Comparison of ENCODE assay signal across 20 cellular contexts in the genomic region with DNA sequence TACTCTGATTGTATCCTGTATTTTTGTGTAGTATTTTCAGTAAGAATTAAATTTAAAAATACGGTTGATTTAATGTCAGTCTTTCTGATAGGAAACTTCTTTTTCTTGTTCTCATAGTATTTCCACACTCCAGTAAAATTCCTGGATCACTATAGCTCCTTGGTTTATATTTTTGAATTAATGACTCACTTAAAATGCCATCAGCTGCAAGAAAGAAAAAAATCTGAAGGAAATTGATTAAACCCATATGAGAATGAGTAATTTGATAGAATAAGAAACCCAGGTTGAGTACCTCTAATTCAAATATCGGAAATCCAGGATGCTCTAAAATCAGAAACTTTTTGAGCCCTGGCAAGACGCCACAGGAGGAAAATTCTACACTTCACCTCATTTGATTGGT.
A peak's percentile ranks its signal among the peaks of the same experiment; 100 is the strongest.
DNase-seq lines count a peak whose midpoint lies in the region; ATAC-seq, FAIRE-seq and TF ChIP-seq lines count a peak whose summit lies in the region.
"Had no signal": no experiment of that assay in that cellular context is flagged by ENCODE, and none has a peak within 500 bp of the region (broad histone marks: within the 10 kb centered on the region; RNA-seq: fewer than 3 reads in every experiment).

No MANE protein-coding gene starts in this region.

- H3K36me3 ChIP-seq in astrocyte (ENCODE audit: insufficient read depth, low read length), result no peaks in the 10 kb centered on the region
- H3K36me3 ChIP-seq in suprapubic skin, result no peaks in the 10 kb centered on the region

- H3K4me3 Mint-ChIP-seq in astrocyte (ENCODE audit: unreplicated experiment), result no peak overlapping the region
- H3K4me3 Mint-ChIP-seq in immature natural killer cell, result no peak overlapping the region
- H3K4me3 Mint-ChIP-seq: CD8-positive, alpha-beta memory T cell; H9 had no signal

- no peaks in the 10 kb centered on the region for H4K20me1 ChIP-seq in astrocyte (ENCODE audit: insufficient read depth, low read length)

- H3K4me3 ChIP-seq in astrocyte (ENCODE audit: insufficient read depth, low read depth, low read length) (no peak overlapping the region), foreskin fibroblast (ENCODE audit: low read depth in 1 of 2, low read length in 2 of 2) (no peak overlapping the region), suprapubic skin (no peak overlapping the region)
- H3K4me3 ChIP-seq: K562 had no signal

- H3K9me3 Mint-ChIP-seq in astrocyte (ENCODE audit: unreplicated experiment), result no peaks in the 10 kb centered on the region
- peaks cover 0 to 7% (median 3%) of the 10 kb centered on the region in 6 donors for H3K9me3 Mint-ChIP-seq in immature natural killer cell
- H3K9me3 Mint-ChIP-seq: H9 had no signal

- no peak for TF ChIP-seq POLR2A in suprapubic skin (IDR thresholded peaks at IDR 0.05)

- H3K27ac Mint-ChIP-seq in astrocyte (ENCODE audit: unreplicated experiment), result no peak overlapping the region
- no peak overlapping the region for H3K27ac Mint-ChIP-seq in immature natural killer cell
- H3K27ac Mint-ChIP-seq: CD8-positive, alpha-beta memory T cell; H9 had no signal

- H3K4me1 ChIP-seq in astrocyte (ENCODE audit: insufficient read depth, low read length), result peaks cover 2% of the 10 kb centered on the region
- no peaks in the 10 kb centered on the region for H3K4me1 ChIP-seq in suprapubic skin

- no peak for TF ChIP-seq EP300 in suprapubic skin (IDR thresholded peaks at IDR 0.05)

- H3K27me3 ChIP-seq in astrocyte (ENCODE audit: insufficient read depth, low read length) (no peaks in the 10 kb centered on the region), suprapubic skin (no peaks in the 10 kb centered on the region)

- no peak for ATAC-seq in HG02870 (IDR thresholded peaks at IDR 0.05; ENCODE audit: unreplicated experiment)
- ATAC-seq: K562, Right ventricle myocardium inferior had no signal

- peak; percentile 19 for DNase-seq in AG08395 (ENCODE audit: low spot score)
- peak; percentile 13 for DNase-seq in GM03348 (ENCODE audit: low spot score)
- peak; percentile 25 for DNase-seq in astrocyte (ENCODE audit: low read depth)
- DNase-seq in foreskin fibroblast, result peak; percentile 38 to 74
- DNase-seq in immature natural killer cell, result no peak
- no peak for DNase-seq in suprapubic skin (ENCODE audit: low spot score in 2 of 2)
- no peak for DNase-seq in NCI-H1092 treated with DMSO at 0.1 percent for 48 hours (lab: John Stamatoyannopoulos, UW)
- DNase-seq: 8988T; C1 segment of cervical spinal cord; CD8-positive, alpha-beta memory T cell; DMS53; H9; NCI-H1694 treated with DMSO at 0.1 percent for 48 hours; NCI-H510A; NCI-H748 treated with DMSO at 0.1 percent for 48 hours; NK-92 treated with Interleukin-12 subunit alpha and Interleukin-12 subunit beta, amount 100 ng/mL, for 24 hours had no signal

- H3K36me3 Mint-ChIP-seq in astrocyte (ENCODE audit: low read depth, unreplicated experiment) (no peaks in the 10 kb centered on the region), immature natural killer cell (no peaks in the 10 kb centered on the region)
- H3K36me3 Mint-ChIP-seq: CD8-positive, alpha-beta memory T cell had no signal

- no peak overlapping the region for H3K9ac ChIP-seq in astrocyte (ENCODE audit: low read length)

- H3K9me3 ChIP-seq in astrocyte (ENCODE audit: insufficient read depth, low read depth, low read length) (no peaks in the 10 kb centered on the region), suprapubic skin (no peaks in the 10 kb centered on the region)

- H3K4me1 Mint-ChIP-seq in astrocyte (ENCODE audit: low read depth, unreplicated experiment) (peaks cover 2% of the 10 kb centered on the region), immature natural killer cell (no peaks in the 10 kb centered on the region)
- H3K4me1 Mint-ChIP-seq: CD8-positive, alpha-beta memory T cell had no signal

- WGBS in suprapubic skin, result 52% methylated on average over 3 of the region's 3 CpGs

- H3K27me3 Mint-ChIP-seq in astrocyte (ENCODE audit: low read depth, unreplicated experiment) (no peaks in the 10 kb centered on the region), immature natural killer cell (ENCODE audit: low read depth in 3 of 3) (no peaks in the 10 kb centered on the region)
- H3K27me3 Mint-ChIP-seq: CD8-positive, alpha-beta memory T cell had no signal

- no peaks in the 10 kb centered on the region for H3K79me2 ChIP-seq in astrocyte (ENCODE audit: insufficient read depth, low read length)

- no peak for FAIRE-seq in astrocyte (lab: Jason Lieb, UNC)
- FAIRE-seq: K562, RCC 7860 had no signal

- no peak overlapping the region for H3K27ac ChIP-seq in astrocyte (ENCODE audit: low read depth, low read length)
- H3K27ac ChIP-seq in suprapubic skin, result no peak overlapping the region

- H3K4me2 ChIP-seq in astrocyte (ENCODE audit: low read length), result no peak overlapping the region

- TF ChIP-seq CTCF in astrocyte (IDR thresholded peaks at IDR 0.05; ENCODE audit: insufficient read depth, low read depth, low read length) (no peak), foreskin fibroblast (IDR thresholded peaks at IDR 0.05; ENCODE audit: low read depth, low read length) (no peak), suprapubic skin (IDR thresholded peaks at IDR 0.05) (no peak)

- no peak overlapping the region for H2AFZ ChIP-seq in astrocyte (ENCODE audit: low read depth, low read length)

Comparison
In these comparisons a context has a peak if more than half of its experiments do, and no peak if none do; other contexts are left out.
1. DNase-seq: peak in AG08395 (single experiment), GM03348 (single experiment), astrocyte (single experiment) and foreskin fibroblast (2 of 2); none in immature natural killer cell (0 of 3), suprapubic skin (0 of 2) and NCI-H1092 treated with DMSO at 0.1 percent for 48 hours (single experiment).